In the genomic region with DNA sequence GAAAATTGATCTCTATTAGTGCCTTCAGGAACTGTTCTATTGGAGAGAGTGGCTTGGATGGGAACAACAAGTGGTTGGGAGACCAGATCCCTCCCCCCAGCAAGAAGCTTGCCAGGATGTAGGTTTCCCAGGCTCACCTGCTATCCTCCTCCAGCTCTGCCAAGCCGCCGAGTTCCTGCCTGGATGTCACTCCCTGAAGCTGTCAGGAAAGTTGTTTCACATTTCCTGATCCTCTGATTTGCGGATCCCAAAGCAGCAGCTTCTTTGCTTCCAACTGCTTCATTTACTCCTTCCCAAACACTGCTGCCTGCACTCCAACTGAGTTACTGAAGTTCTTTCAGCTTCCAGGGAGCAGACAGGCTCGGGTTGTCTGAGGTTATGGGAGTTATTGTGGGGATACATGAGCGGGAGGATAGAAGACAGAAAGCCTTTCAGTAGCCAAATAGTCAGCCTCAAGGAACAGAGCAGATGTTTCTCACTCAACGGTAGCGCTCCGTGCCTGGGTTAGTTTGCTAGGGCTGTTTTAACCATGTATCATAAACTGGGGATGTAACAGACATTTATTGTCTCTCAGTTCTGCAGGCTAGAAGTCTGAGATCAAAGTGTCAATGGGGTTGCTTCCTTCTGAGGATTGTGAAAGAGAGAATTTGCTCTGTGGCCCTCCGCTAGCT, we compare ENCODE assay signal across 1 cellular context.
TF ChIP-seq lines count a peak whose summit lies in the region.

No MANE protein-coding gene starts in this region.

TF ChIP-seq in GM23338, 12 proteins besides CTCF, POLR2A, EP300 and RAD21 (continued from another document):
- TF ChIP-seq, protein P1, sequence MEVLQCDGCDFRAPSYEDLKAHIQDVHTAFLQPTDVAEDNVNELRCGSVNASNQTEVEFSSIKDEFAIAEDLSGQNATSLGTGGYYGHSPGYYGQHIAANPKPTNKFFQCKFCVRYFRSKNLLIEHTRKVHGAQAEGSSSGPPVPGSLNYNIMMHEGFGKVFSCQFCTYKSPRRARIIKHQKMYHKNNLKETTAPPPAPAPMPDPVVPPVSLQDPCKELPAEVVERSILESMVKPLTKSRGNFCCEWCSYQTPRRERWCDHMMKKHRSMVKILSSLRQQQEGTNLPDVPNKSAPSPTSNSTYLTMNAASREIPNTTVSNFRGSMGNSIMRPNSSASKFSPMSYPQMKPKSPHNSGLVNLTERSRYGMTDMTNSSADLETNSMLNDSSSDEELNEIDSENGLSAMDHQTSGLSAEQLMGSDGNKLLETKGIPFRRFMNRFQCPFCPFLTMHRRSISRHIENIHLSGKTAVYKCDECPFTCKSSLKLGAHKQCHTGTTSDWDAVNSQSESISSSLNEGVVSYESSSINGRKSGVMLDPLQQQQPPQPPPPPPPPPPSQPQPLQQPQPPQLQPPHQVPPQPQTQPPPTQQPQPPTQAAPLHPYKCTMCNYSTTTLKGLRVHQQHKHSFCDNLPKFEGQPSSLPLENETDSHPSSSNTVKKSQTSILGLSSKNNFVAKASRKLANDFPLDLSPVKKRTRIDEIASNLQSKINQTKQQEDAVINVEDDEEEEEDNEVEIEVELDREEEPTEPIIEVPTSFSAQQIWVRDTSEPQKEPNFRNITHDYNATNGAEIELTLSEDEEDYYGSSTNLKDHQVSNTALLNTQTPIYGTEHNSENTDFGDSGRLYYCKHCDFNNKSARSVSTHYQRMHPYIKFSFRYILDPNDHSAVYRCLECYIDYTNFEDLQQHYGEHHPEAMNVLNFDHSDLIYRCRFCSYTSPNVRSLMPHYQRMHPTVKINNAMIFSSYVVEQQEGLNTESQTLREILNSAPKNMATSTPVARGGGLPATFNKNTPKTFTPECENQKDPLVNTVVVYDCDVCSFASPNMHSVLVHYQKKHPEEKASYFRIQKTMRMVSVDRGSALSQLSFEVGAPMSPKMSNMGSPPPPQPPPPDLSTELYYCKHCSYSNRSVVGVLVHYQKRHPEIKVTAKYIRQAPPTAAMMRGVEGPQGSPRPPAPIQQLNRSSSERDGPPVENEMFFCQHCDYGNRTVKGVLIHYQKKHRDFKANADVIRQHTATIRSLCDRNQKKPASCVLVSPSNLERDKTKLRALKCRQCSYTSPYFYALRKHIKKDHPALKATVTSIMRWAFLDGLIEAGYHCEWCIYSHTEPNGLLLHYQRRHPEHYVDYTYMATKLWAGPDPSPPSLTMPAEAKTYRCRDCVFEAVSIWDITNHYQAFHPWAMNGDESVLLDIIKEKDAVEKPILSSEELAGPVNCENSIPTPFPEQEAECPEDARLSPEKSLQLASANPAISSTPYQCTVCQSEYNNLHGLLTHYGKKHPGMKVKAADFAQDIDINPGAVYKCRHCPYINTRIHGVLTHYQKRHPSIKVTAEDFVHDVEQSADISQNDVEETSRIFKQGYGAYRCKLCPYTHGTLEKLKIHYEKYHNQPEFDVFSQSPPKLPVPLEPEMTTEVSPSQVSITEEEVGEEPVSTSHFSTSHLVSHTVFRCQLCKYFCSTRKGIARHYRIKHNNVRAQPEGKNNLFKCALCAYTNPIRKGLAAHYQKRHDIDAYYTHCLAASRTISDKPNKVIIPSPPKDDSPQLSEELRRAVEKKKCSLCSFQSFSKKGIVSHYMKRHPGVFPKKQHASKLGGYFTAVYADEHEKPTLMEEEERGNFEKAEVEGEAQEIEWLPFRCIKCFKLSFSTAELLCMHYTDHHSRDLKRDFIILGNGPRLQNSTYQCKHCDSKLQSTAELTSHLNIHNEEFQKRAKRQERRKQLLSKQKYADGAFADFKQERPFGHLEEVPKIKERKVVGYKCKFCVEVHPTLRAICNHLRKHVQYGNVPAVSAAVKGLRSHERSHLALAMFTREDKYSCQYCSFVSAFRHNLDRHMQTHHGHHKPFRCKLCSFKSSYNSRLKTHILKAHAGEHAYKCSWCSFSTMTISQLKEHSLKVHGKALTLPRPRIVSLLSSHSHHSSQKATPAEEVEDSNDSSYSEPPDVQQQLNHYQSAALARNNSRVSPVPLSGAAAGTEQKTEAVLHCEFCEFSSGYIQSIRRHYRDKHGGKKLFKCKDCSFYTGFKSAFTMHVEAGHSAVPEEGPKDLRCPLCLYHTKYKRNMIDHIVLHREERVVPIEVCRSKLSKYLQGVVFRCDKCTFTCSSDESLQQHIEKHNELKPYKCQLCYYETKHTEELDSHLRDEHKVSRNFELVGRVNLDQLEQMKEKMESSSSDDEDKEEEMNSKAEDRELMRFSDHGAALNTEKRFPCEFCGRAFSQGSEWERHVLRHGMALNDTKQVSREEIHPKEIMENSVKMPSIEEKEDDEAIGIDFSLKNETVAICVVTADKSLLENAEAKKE (CRISPR knock-in tag; IDR thresholded peaks at IDR 0.05), result no peak
- TF ChIP-seq JUNB (IDR thresholded peaks at IDR 0.05; ENCODE audit: unreplicated experiment) (no peak), NANOG (IDR thresholded peaks at IDR 0.05; ENCODE audit: borderline replicate concordance) (no peak), EZH2 (IDR thresholded peaks at IDR 0.05; ENCODE audit: low read depth, unreplicated experiment) (no peak), ZNF331 (CRISPR knock-in tag; IDR thresholded peaks at IDR 0.05; ENCODE audit: low read depth) (no peak), EZH2phosphoT487 (IDR thresholded peaks at IDR 0.05; ENCODE audit: unreplicated experiment) (no peak), STAT1 (IDR thresholded peaks at IDR 0.05; ENCODE audit: unreplicated experiment) (no peak), CREB1 (CRISPR knock-in tag; IDR thresholded peaks at IDR 0.05; ENCODE audit: low read depth) (no peak), ZNF114 (CRISPR knock-in tag; IDR thresholded peaks at IDR 0.05) (no peak), POLR2AphosphoS5 (IDR thresholded peaks at IDR 0.05; ENCODE audit: low read depth) (no peak)
- TF ChIP-seq, protein P2, sequence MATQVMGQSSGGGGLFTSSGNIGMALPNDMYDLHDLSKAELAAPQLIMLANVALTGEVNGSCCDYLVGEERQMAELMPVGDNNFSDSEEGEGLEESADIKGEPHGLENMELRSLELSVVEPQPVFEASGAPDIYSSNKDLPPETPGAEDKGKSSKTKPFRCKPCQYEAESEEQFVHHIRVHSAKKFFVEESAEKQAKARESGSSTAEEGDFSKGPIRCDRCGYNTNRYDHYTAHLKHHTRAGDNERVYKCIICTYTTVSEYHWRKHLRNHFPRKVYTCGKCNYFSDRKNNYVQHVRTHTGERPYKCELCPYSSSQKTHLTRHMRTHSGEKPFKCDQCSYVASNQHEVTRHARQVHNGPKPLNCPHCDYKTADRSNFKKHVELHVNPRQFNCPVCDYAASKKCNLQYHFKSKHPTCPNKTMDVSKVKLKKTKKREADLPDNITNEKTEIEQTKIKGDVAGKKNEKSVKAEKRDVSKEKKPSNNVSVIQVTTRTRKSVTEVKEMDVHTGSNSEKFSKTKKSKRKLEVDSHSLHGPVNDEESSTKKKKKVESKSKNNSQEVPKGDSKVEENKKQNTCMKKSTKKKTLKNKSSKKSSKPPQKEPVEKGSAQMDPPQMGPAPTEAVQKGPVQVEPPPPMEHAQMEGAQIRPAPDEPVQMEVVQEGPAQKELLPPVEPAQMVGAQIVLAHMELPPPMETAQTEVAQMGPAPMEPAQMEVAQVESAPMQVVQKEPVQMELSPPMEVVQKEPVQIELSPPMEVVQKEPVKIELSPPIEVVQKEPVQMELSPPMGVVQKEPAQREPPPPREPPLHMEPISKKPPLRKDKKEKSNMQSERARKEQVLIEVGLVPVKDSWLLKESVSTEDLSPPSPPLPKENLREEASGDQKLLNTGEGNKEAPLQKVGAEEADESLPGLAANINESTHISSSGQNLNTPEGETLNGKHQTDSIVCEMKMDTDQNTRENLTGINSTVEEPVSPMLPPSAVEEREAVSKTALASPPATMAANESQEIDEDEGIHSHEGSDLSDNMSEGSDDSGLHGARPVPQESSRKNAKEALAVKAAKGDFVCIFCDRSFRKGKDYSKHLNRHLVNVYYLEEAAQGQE (IDR thresholded peaks at IDR 0.05; ENCODE audit: unreplicated experiment), result no peak
